ENCODE assay signal across 25 cellular contexts in the genomic region with DNA sequence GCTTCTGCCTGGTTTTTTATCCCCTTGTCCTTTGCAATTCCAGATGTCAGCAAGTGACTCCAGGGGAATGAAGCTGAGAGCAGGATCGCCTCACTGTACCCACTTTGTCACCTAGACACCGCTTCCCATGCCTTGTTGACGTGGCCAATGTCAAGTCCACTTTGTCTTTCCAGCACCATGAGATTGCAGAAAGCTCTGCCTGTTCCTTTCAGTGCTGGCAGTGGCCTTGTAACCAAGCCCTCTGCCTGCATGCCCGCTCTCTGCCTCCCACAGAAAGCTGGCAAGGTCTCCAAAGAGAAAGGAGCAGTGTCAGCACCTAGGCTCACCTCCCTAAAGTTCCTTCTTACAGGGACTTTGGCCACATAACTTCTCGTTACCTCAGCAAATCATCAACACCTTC.
"Had no signal": no experiment of that assay in that cellular context is flagged by ENCODE, and none has a peak within 500 bp of the region (broad histone marks: within the 10 kb centered on the region; RNA-seq: fewer than 3 reads in every experiment).

No MANE protein-coding gene starts in this region.

- ATAC-seq: activated CD4-positive, alpha-beta T cell treated with anti-CD3 and anti-CD28 coated beads for 36 hours; activated CD8-positive, alpha-beta T cell treated with anti-CD3 and anti-CD28 coated beads for 36 hours; activated T-cell treated with anti-CD3 and anti-CD28 coated beads, Interleukin-2, amount 50 U/mL, for 72 hours; K562 had no signal

- H3K4me3 ChIP-seq: adrenal gland, breast epithelium, K562, Peyer's patch, SK-N-MC had no signal

- H3K9me3 ChIP-seq: adrenal gland, breast epithelium, Peyer's patch had no signal

- H3K27me3 ChIP-seq: adrenal gland, breast epithelium, Peyer's patch had no signal

- FAIRE-seq: K562 had no signal

- H3K36me3 ChIP-seq: adrenal gland, breast epithelium, Peyer's patch had no signal

- H3K27ac ChIP-seq: adrenal gland, breast epithelium, Peyer's patch, SK-N-MC, VCaP had no signal

- DNase-seq: activated CD4-positive, alpha-beta T cell treated with anti-CD3 and anti-CD28 coated beads for 36 hours; activated CD4-positive, alpha-beta T cell treated with anti-CD3 and anti-CD28 coated beads, Interleukin-2, amount 50 U/mL, for 1 hour; activated CD8-positive, alpha-beta memory T cell treated with anti-CD3 and anti-CD28 coated beads, Interleukin-2, amount 50 U/mL, for 4 hours; activated CD8-positive, alpha-beta T cell treated with anti-CD3 and anti-CD28 coated beads for 36 hours; activated gamma-delta T cell treated with Interleukin-2 at 50 U/mL for 16 hours; activated naive CD4-positive, alpha-beta T cell treated with anti-CD3 and anti-CD28 coated beads, Interleukin-2, amount 10 ng/mL, durations not matched to agents 7 days and 5 days; activated naive CD8-positive, alpha-beta T cell treated with anti-CD3 and anti-CD28 coated beads for 36 hours; activated T-cell treated with anti-CD3 and anti-CD28 coated beads, Interleukin-2, amount 50 U/mL, for 72 hours; adrenal gland; aorta; central memory CD4-positive, alpha-beta T cell; Karpas-422; NCI-H1105 treated with DMSO at 0.1 percent for 48 hours; NCI-H1436 treated with DMSO at 0.1 percent for 48 hours; NCI-H187; NCI-H2081; NCI-H510A treated with DMSO at 0.1 percent for 48 hours; NCI-H69; Peyer's patch; SIG-M5; T-helper 1 cell had no signal

- H3K4me1 ChIP-seq: adrenal gland, breast epithelium, Peyer's patch had no signal
